2 cellular contexts compared by ENCODE assay signal in the genomic region with DNA sequence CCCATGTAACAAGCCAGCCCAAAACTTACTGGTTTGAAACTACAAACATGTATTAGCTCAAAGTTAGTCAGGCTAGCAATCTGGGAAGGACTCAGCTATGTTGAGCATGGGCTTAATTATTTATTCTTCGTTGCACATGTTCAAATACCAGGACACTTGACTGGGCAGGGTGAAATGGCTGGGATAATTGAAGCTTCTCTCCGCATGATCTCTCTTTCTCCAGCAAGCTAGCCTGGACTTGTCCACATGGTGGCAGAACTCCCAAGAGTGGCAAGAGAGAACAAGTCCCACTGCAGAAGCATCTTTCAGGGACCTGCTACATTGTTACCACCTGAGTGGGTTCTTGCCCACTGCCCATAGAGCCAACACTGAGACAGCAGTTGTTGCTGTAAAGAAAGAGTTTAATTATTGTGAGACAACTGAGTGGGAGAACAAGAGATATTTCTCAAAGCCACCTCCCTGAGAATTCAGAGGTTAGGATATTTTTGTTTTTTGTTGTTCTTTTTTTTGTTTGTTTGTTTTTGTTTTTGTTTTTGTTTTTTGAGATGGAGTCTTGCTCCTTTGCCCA.
TF ChIP-seq lines count a peak whose summit lies in the region.

No MANE protein-coding gene starts in this region.

TF ChIP-seq in Ishikawa, 13 proteins besides CTCF, POLR2A, EP300 and RAD21:
- TF ChIP-seq TEAD4 (IDR thresholded peaks at IDR 0.05), result no peak
- TF ChIP-seq ZBTB7A (IDR thresholded peaks at IDR 0.05; ENCODE audit: low read depth), result no peak
- no peak for TF ChIP-seq REST (IDR thresholded peaks at IDR 0.05; ENCODE audit: low read depth)
- TF ChIP-seq TCF12 (IDR thresholded peaks at IDR 0.05; ENCODE audit: low read depth), result no peak
- TF ChIP-seq, protein P1, sequence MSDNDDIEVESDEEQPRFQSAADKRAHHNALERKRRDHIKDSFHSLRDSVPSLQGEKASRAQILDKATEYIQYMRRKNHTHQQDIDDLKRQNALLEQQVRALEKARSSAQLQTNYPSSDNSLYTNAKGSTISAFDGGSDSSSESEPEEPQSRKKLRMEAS (IDR thresholded peaks at IDR 0.05), result no peak
- TF ChIP-seq CEBPB (IDR thresholded peaks at IDR 0.05), result no peak
- no peak for TF ChIP-seq TAF1 (IDR thresholded peaks at IDR 0.05; ENCODE audit: low read depth)

TF ChIP-seq in HepG2, 621 proteins besides CTCF, POLR2A, EP300 and RAD21:
- TF ChIP-seq TEAD3 (CRISPR knock-in tag; optimal IDR thresholded peaks at IDR 0.05; ENCODE audit: borderline replicate concordance) (peak; percentile 34), MTA3 (CRISPR knock-in tag; IDR thresholded peaks at IDR 0.05) (no peak), EED (CRISPR knock-in tag; IDR thresholded peaks at IDR 0.05) (no peak), FOXJ3 (CRISPR knock-in tag; IDR thresholded peaks at IDR 0.05; ENCODE audit: borderline replicate concordance) (0 out of 2 replicates have a peak, but pooled peaks have one; percentile 19), STAG1 (CRISPR knock-in tag; IDR thresholded peaks at IDR 0.05) (peak; percentile 49; the same call in 1 of the 2 replicates), JUND (CRISPR knock-in tag; IDR thresholded peaks at IDR 0.05) (0 out of 2 replicates have a peak, but pooled peaks have one; percentile 11), SMC3 (IDR thresholded peaks at IDR 0.05; ENCODE audit: low read length) (peak; percentile 46; the same call in 1 of the 2 replicates), HNF1A (IDR thresholded peaks at IDR 0.05; ENCODE audit: low read depth) (no peak), HNF1A (CRISPR knock-in tag; IDR thresholded peaks at IDR 0.05; ENCODE audit: borderline replicate concordance) (0 out of 2 replicates have a peak, but pooled peaks have one; percentile 22), ZNF274 (CRISPR knock-in tag; IDR thresholded peaks at IDR 0.05) (no peak)
- TF ChIP-seq, protein P2, sequence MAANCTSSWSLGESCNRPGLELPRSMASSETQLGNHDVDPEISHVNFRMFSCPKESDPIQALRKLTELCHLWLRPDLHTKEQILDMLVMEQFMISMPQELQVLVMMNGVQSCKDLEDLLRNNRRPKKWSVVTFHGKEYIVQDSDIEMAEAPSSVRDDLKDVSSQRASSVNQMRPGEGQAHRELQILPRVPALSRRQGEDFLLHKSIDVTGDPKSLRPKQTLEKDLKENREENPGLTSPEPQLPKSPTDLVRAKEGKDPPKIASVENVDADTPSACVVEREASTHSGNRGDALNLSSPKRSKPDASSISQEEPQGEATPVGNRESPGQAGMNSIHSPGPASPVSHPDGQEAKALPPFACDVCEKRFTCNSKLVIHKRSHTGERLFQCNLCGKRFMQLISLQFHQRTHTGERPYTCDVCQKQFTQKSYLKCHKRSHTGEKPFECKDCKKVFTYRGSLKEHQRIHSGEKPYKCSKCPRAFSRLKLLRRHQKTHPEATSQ (CRISPR knock-in tag; IDR thresholded peaks at IDR 0.05; ENCODE audit: borderline replicate concordance), result peak; percentile 70; the same call in 1 of the 2 replicates
- TF ChIP-seq, protein P3, sequence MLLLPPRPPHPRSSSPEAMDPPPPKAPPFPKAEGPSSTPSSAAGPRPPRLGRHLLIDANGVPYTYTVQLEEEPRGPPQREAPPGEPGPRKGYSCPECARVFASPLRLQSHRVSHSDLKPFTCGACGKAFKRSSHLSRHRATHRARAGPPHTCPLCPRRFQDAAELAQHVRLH (CRISPR knock-in tag; IDR thresholded peaks at IDR 0.05; ENCODE audit: borderline replicate concordance, low read depth), result 0 out of 2 replicates have a peak, but pooled peaks have one; percentile 22
